14 cellular contexts compared by ENCODE assay signal in the genomic region with DNA sequence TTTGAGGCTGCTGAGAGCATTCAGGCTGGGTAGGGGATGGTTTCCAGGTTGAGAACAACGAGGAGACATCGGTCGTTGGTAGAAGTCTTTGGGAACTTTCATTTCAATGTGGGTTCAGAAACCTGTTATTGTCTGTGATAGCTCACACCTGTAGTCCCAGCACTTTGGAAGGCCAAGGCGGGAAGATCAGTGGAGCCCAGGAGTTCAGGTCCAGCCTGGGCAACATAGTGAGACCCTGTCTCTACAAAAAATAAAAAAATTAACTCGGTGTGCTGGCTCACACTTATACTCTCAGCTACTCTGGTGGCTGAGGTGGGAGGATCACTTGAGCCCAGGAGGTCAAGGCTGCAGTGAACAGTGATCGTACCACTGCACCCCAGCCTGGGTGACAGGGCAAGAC. TPM values are rescaled to one million over a fixed set of nuclear protein-coding genes. Genes with fewer than 3 reads are reported as not detected.
A peak's percentile ranks its signal among the peaks of the same experiment; 100 is the strongest.
DNase-seq lines count a peak whose midpoint lies in the region; ATAC-seq, FAIRE-seq and TF ChIP-seq lines count a peak whose summit lies in the region.
"Had no signal": no experiment of that assay in that cellular context is flagged by ENCODE, and none has a peak within 500 bp of the region (broad histone marks: within the 10 kb centered on the region; RNA-seq: fewer than 3 reads in every experiment).

No MANE protein-coding gene starts in this region.

- peaks cover 7 to 10% of the 10 kb centered on the region in 2 experiments for H3K9me3 Mint-ChIP-seq in H9
- H3K9me3 Mint-ChIP-seq in natural killer cell treated with Interleukin-12 subunit alpha and Interleukin-12 subunit beta and Interleukin-15 and Interleukin-18, amount 100 ng/mL, for 72 hours: peaks cover 4% of the 10 kb centered on the region

- TF ChIP-seq CTCF in H9 (conservative IDR thresholded peaks at IDR 0.05) (no peak), K562 (IDR thresholded peaks at IDR 0.05 in 2 of 3, conservative IDR thresholded peaks at IDR 0.05 in 1 of 3; ENCODE audit: insufficient read depth in 2 of 3, low read depth in 1 of 3, low read length in 3 of 3) (no peak)

- peaks cover 9% of the 10 kb centered on the region for H3K23me2 ChIP-seq in H9 (ENCODE audit: insufficient read length, low read depth, low read length, poor library complexity, severe bottlenecking)

- no peak for ATAC-seq in K562
- no peak for ATAC-seq in natural killer cell treated with Interleukin-12 subunit alpha and Interleukin-12 subunit beta and Interleukin-15 and Interleukin-18, amount 100 ng/mL, for 72 hours

- peaks cover 15 to 23% of the 10 kb centered on the region in 2 experiments for H3K4me1 Mint-ChIP-seq in H9
- peaks cover 28 to 30% of the 10 kb centered on the region in 2 donors for H3K4me1 Mint-ChIP-seq in natural killer cell treated with Interleukin-12 subunit alpha and Interleukin-12 subunit beta and Interleukin-15 and Interleukin-18, amount 100 ng/mL, for 72 hours (ENCODE audit: low read depth in 2 of 2)

- no peaks in the 10 kb centered on the region for H3K27me3 ChIP-seq in BLaER1 treated with 17β-estradiol and CSF1 and Interleukin-3, amounts not matched to agents 10 nM and 100 nM
- H3K27me3 ChIP-seq in H9 (ENCODE audit: insufficient read depth, low read length) (no peaks in the 10 kb centered on the region), K562 (ENCODE audit: control insufficient read depth in 2 of 2, insufficient read depth in 2 of 2, low read length in 2 of 2) (no peaks in the 10 kb centered on the region)

- H2BK20ac ChIP-seq in H9 (ENCODE audit: low read depth, low read length, poor library complexity, severe bottlenecking): no peak overlapping the region

- no peak overlapping the region for H2BK12ac ChIP-seq in H9 (ENCODE audit: insufficient read length, low read depth, low read length)

- CTCF ChIA-PET in K562 (lab: Yijun Ruan, JAX; ENCODE audit: low intra/inter-chr PET ratio): no interaction called here

- DNase-seq in H9 (no peak), K562 (ENCODE audit: extremely low read depth in 1 of 4, low spot score in 3 of 4) (no peak), NCI-H1436 (lab: John Stamatoyannopoulos, UW) (no peak), RCC 7860 (ENCODE audit: low spot score) (no peak), cerebellum (ENCODE audit: low spot score) (no peak)
- no peak for DNase-seq in natural killer cell treated with Interleukin-12 subunit alpha and Interleukin-12 subunit beta and Interleukin-15 and Interleukin-18, amount 100 ng/mL, for 72 hours (ENCODE audit: low spot score)
- DNase-seq in stimulated activated naive CD4-positive, alpha-beta T cell (lab: John Stamatoyannopoulos, UW): no peak
- DNase-seq: activated CD4-positive, alpha-beta T cell treated with anti-CD3 and anti-CD28 coated beads, Interleukin-2, amount 10 ng/mL, durations not matched to agents 24 days and 14 days; activated naive CD8-positive, alpha-beta T cell treated with anti-CD3 and anti-CD28 coated beads, Interleukin-2, amount 50 U/mL, for 24 hours; Right ventricle myocardium superior; small intestine had no signal

- peaks cover 0 to 10% (median 5%) of the 10 kb centered on the region in 11 experiments; a peak in 10 of 22 replicates for H3K36me3 ChIP-seq in BLaER1 treated with 17β-estradiol and CSF1 and Interleukin-3, amounts not matched to agents 10 nM and 100 nM
- H3K36me3 ChIP-seq in K562 (ENCODE audit: control insufficient read depth, insufficient read depth, low read length): peaks cover 14% of the 10 kb centered on the region; the same call in 2 of the 3 replicates

- H4K8ac ChIP-seq in H9 (replicated peaks; ENCODE audit: insufficient read length, low read depth, low read length): no peak overlapping the region

- H3K4ac ChIP-seq in H9 (ENCODE audit: low read depth, low read length): no peak overlapping the region

- H4K5ac ChIP-seq in H9 (ENCODE audit: insufficient read length, low read depth, low read length): no peak overlapping the region

- peak overlapping the region in 10 of 11 experiments; percentile 52 to 75 (median 60); a peak in 14 of 22 replicates for H3K4me2 ChIP-seq in BLaER1 treated with 17β-estradiol and CSF1 and Interleukin-3, amounts not matched to agents 10 nM and 100 nM
- H3K4me2 ChIP-seq in H9 (ENCODE audit: insufficient read depth, insufficient read length, low read length) (no peak overlapping the region), K562 (ENCODE audit: insufficient read depth, low read length) (peak overlapping the region; percentile 39)

- H4K91ac ChIP-seq in H9 (ENCODE audit: insufficient read length, low read depth, low read length): no peak overlapping the region

- H3K4me3 ChIP-seq in BLaER1 treated with 17β-estradiol and CSF1 and Interleukin-3, amounts not matched to agents 10 nM and 100 nM: peak overlapping the region in 1 of 10 experiments; percentile 83; a peak in 2 of 20 replicates
- no peak overlapping the region for H3K4me3 ChIP-seq in K562
- H3K4me3 ChIP-seq: mucosa of descending colon had no signal

- FAIRE-seq in K562 (lab: Jason Lieb, UNC) (no peak), RCC 7860 (lab: Jason Lieb, UNC) (no peak)
- FAIRE-seq: small intestine had no signal

- intact Hi-C loops in K562 (cut with micrococcal nuclease): loop anchor here (5.0 kb wide), 2 partner anchors 167 to 482 kb away; partner anchors contain the start of gene TM4SF19

- in situ Hi-C loops in K562 (cut with MboI): loop anchor here (25.0 kb wide), 2 partner anchors 617 to 792 kb away; partner anchors contain the start of gene MUC20

- no CpG with 5 or more reads among the region's 6 CpGs for WGBS in H9 (ENCODE audit: extremely low coverage, insufficient read length, low lambda C conversion rate)
- WGBS in K562 (ENCODE audit: insufficient coverage, low coverage, missing lambda C conversion rate): 65% methylated on average over 5 of the region's 6 CpGs

- H3K9me3 ChIP-seq in BLaER1 treated with 17β-estradiol and CSF1 and Interleukin-3, amounts not matched to agents 10 nM and 100 nM (replicated peaks in 1 of 11): peaks cover 20 to 49% (median 40%) of the 10 kb centered on the region in 11 experiments
- H3K9me3 ChIP-seq in H9 (ENCODE audit: control insufficient read depth, low read depth, low read length) (peaks cover 8% of the 10 kb centered on the region), K562 (replicated peaks; ENCODE audit: control insufficient read depth, insufficient read depth, low read depth, low read length) (peaks cover 7% of the 10 kb centered on the region)

- POLR2A ChIA-PET in K562 (lab: Yijun Ruan, JAX): interaction anchor here (0.7 to 1.9 kb wide), 3 partner anchors 8 to 262 kb away, joined by 3 to 12 read pairs (median 3); no protein-coding TSS in a partner anchor

- no peak overlapping the region for H3K56ac ChIP-seq in H9 (ENCODE audit: insufficient read length, low read depth, low read length)

- BruUV-seq in K562 (replicated peaks; lab: Mats Ljungman, UMichigan): no TSS peak

- no peak overlapping the region for H3K18ac ChIP-seq in H9 (ENCODE audit: insufficient read length, low read depth, low read length)

- TF ChIP-seq RAD21 in K562 (CRISPR knock-in tag; conservative IDR thresholded peaks at IDR 0.05 in 1 of 2, IDR thresholded peaks at IDR 0.05 in 1 of 2): no peak

- peaks cover 13 to 21% (median 19%) of the 10 kb centered on the region in 3 experiments for H3K36me3 Mint-ChIP-seq in H9 (ENCODE audit: insufficient read depth in 1 of 3, low read depth in 3 of 3)
- H3K36me3 Mint-ChIP-seq in natural killer cell treated with Interleukin-12 subunit alpha and Interleukin-12 subunit beta and Interleukin-15 and Interleukin-18, amount 100 ng/mL, for 72 hours: peaks cover 15% of the 10 kb centered on the region

- peak overlapping the region in 1 of 2 experiments; percentile 100; a peak in 3 of 5 replicates for H3K4me3 Mint-ChIP-seq in H9
- H3K4me3 Mint-ChIP-seq in natural killer cell treated with Interleukin-12 subunit alpha and Interleukin-12 subunit beta and Interleukin-15 and Interleukin-18, amount 100 ng/mL, for 72 hours: peak overlapping the region; percentile 100

- H2BK120ac ChIP-seq in H9 (ENCODE audit: low read depth, low read length, poor library complexity, severe bottlenecking): no peak overlapping the region

- no peak overlapping the region for H3K23ac ChIP-seq in H9 (ENCODE audit: insufficient read length, low read depth, low read length)

- H3K27me3 Mint-ChIP-seq in H9 (ENCODE audit: low read depth): no peaks in the 10 kb centered on the region
- H3K27me3 Mint-ChIP-seq in natural killer cell treated with Interleukin-12 subunit alpha and Interleukin-12 subunit beta and Interleukin-15 and Interleukin-18, amount 100 ng/mL, for 72 hours: no peaks in the 10 kb centered on the region
- H3K27me3 Mint-ChIP-seq: activated naive CD8-positive, alpha-beta T cell treated with anti-CD3 and anti-CD28 coated beads, Interleukin-2, amount 50 U/mL, for 24 hours had no signal

- H3K9me1 ChIP-seq in K562 (ENCODE audit: control insufficient read depth, insufficient read depth, low read length): no peaks in the 10 kb centered on the region

- H3K4me1 ChIP-seq in BLaER1 treated with 17β-estradiol and CSF1 and Interleukin-3, amounts not matched to agents 10 nM and 100 nM: peaks cover 9 to 17% (median 13%) of the 10 kb centered on the region in 10 experiments
- no peaks in the 10 kb centered on the region for H3K4me1 ChIP-seq in H9 (ENCODE audit: insufficient read depth, low read length)
- peaks cover 7 to 8% of the 10 kb centered on the region in 2 experiments; a peak in 4 of 5 replicates for H3K4me1 ChIP-seq in K562 (replicated peaks in 1 of 2; ENCODE audit: control insufficient read depth in 2 of 2, insufficient read depth in 2 of 2, low read length in 2 of 2)

- peak overlapping the region in 9 of 11 experiments; percentile 58 to 93 (median 89); a peak in 13 of 22 replicates for H3K27ac ChIP-seq in BLaER1 treated with 17β-estradiol and CSF1 and Interleukin-3, amounts not matched to agents 10 nM and 100 nM
- H3K27ac ChIP-seq in H9 (ENCODE audit: insufficient read length, low read depth, low read length) (no peak overlapping the region), K562 (ENCODE audit: extremely low read depth, low read depth, low read length) (peak overlapping the region; percentile 93; the same call in 1 of the 3 replicates)

- TF ChIP-seq POLR2A in K562 (conservative IDR thresholded peaks at IDR 0.05): no peak

- peak overlapping the region in 2 of 3 experiments; percentile 30 to 89; a peak in 3 of 7 replicates for H3K27ac Mint-ChIP-seq in H9
- H3K27ac Mint-ChIP-seq in natural killer cell treated with Interleukin-12 subunit alpha and Interleukin-12 subunit beta and Interleukin-15 and Interleukin-18, amount 100 ng/mL, for 72 hours: no peak overlapping the region

- no peak overlapping the region for H3K14ac ChIP-seq in H9 (ENCODE audit: insufficient read depth, low read length)

- TF ChIP-seq EP300 in K562 (IDR thresholded peaks at IDR 0.05; ENCODE audit: low read length): no peak

- no peak overlapping the region for H2BK15ac ChIP-seq in H9 (ENCODE audit: low read depth, low read length)

- peaks cover 27% of the 10 kb centered on the region for H3K79me2 ChIP-seq in H9 (ENCODE audit: insufficient read depth, low read length)
- H3K79me2 ChIP-seq in K562 (ENCODE audit: control insufficient read depth, insufficient read depth, low read length): peaks cover 39% of the 10 kb centered on the region

- peaks cover 18 to 38% (median 30%) of the 10 kb centered on the region in 11 experiments; a peak in 20 of 22 replicates for H4K20me1 ChIP-seq in BLaER1 treated with 17β-estradiol and CSF1 and Interleukin-3, amounts not matched to agents 10 nM and 100 nM
- no peaks in the 10 kb centered on the region for H4K20me1 ChIP-seq in H9 (ENCODE audit: control insufficient read depth, insufficient read depth, insufficient read length)
- peaks cover 13% of the 10 kb centered on the region; the same call in 1 of the 2 replicates for H4K20me1 ChIP-seq in K562 (replicated peaks; ENCODE audit: control insufficient read depth, insufficient read depth, low read length)

- no peaks in the 10 kb centered on the region for H3K79me1 ChIP-seq in H9 (ENCODE audit: insufficient read depth, low read depth, low read length, poor library complexity, severe bottlenecking)

- H2AFZ ChIP-seq in H9 (ENCODE audit: low read length) (no peak overlapping the region), K562 (ENCODE audit: low read depth, low read length) (peak overlapping the region; percentile 69; the same call in 1 of the 2 replicates)

- no peak overlapping the region for H2BK5ac ChIP-seq in H9 (ENCODE audit: insufficient read length, low read length)

- no peak overlapping the region for H2AK5ac ChIP-seq in H9 (ENCODE audit: insufficient read length, low read length)

- no peak overlapping the region for H3T11ph ChIP-seq in H9 (ENCODE audit: low read length)

- peak overlapping the region in 7 of 11 experiments; percentile 74 to 95 (median 90); a peak in 9 of 22 replicates for H3K9ac ChIP-seq in BLaER1 treated with 17β-estradiol and CSF1 and Interleukin-3, amounts not matched to agents 10 nM and 100 nM
- no peak overlapping the region for H3K9ac ChIP-seq in H9 (ENCODE audit: extremely low read depth, insufficient read length, low read length)
- H3K9ac ChIP-seq in K562 (ENCODE audit: insufficient read depth in 1 of 2, low read depth in 2 of 2, low read length in 2 of 2): no peak overlapping the region

RNA-seq across cellular contexts. Expression of gene RNF168, which starts 1.0 kb away (rescaled TPM):
- total RNA-seq in H9 (2021) (64.6 and 65.5 TPM in 2 replicates), K562 (2014; rRNA removed) (20.1 and 22.6 TPM in 2 replicates), K562 (2014; rRNA removed; fragmentation: Illumina TruSeq; extraction: Trizol) (32.1 and 34.4 TPM in 2 replicates), K562 (2015; rRNA removed; fragmentation: Illumina TruSeq; extraction: Trizol) (29.7 and 29.8 TPM in 2 replicates), K562 (2021) (29.0 and 31.8 TPM in 2 replicates), cerebellum (14.2 TPM)
- 71.2 and 77.5 TPM in 2 replicates for total RNA-seq in K562 (2011; cell fraction: chromatin; rRNA removed; ENCODE audit: low replicate concordance)
- 28.5 and 36.1 TPM in 2 replicates for total RNA-seq in K562 (2011; cell fraction: nucleolus; rRNA removed)
- 34.3 and 37.7 TPM in 2 replicates for total RNA-seq in K562 (2011; cell fraction: nucleoplasm; rRNA removed)
- polyA plus RNA-seq in K562 (2011; rRNA removed) (9.3 and 10.8 TPM in 2 replicates), K562 (2014; fragmentation: Illumina TruSeq; extraction: Trizol) (14.6 and 16.6 TPM in 2 replicates), K562 (2014; fragmentation: Nextera tagmentation; extraction: Ambion mirVana) (1 to 10 TPM; 6.0 to 8.3 TPM), K562 (2014; rRNA removed) (12.3 and 13.9 TPM in 2 replicates)
- 5.0 and 8.8 TPM in 2 replicates for polyA plus RNA-seq in K562 (2011; cell fraction: cytosol; rRNA removed)
- 11.0 and 11.1 TPM in 2 replicates for polyA plus RNA-seq in K562 (2011; cell fraction: nucleus; rRNA removed)
- 13.2 and 15.1 TPM in 2 replicates for polyA plus RNA-seq in K562 (2012)
- 37.7 and 51.3 TPM in 2 replicates for polyA minus RNA-seq in K562 (2011; rRNA and poly(A)+ RNA removed)
- 22.4 and 30.3 TPM in 2 replicates for polyA minus RNA-seq in K562 (2011; cell fraction: cytosol; rRNA and poly(A)+ RNA removed)
- 10.8 and 25.4 TPM in 2 replicates for polyA minus RNA-seq in K562 (2011; cell fraction: nucleus; rRNA and poly(A)+ RNA removed)
- 10 to 100 TPM; 22.2 to 29.9 TPM for total RNA-seq in natural killer cell treated with Interleukin-12 subunit alpha and Interleukin-12 subunit beta and Interleukin-15 and Interleukin-18, amount 100 ng/mL, for 72 hours

RNA-seq across cellular contexts. Expression of gene SMCO1, which starts 10.6 kb away (rescaled TPM):
- not detected in 2 replicates for total RNA-seq in H9 (2021)
- total RNA-seq in K562 (2011; cell fraction: chromatin; rRNA removed; ENCODE audit: low replicate concordance): 0.21 TPM in 1 of 2 replicates, not detected in the other
- total RNA-seq in K562 (2011; cell fraction: nucleolus; rRNA removed): not detected in 2 replicates
- not detected in 2 replicates for total RNA-seq in K562 (2011; cell fraction: nucleoplasm; rRNA removed)
- total RNA-seq in K562 (2014; rRNA removed): 0.05 TPM in 1 of 2 replicates, not detected in the other
- total RNA-seq in K562 (2014; rRNA removed; fragmentation: Illumina TruSeq; extraction: Trizol): 0.13 TPM in 1 of 2 replicates, not detected in the other
- not detected in 2 replicates for total RNA-seq in K562 (2015; rRNA removed; fragmentation: Illumina TruSeq; extraction: Trizol)
- total RNA-seq in K562 (2021): 0.20 TPM in 1 of 2 replicates, not detected in the other
- polyA plus RNA-seq in K562 (2011; rRNA removed): 0.05 TPM in 1 of 2 replicates, not detected in the other
- 0.04 TPM in 1 of 2 replicates, not detected in the other for polyA plus RNA-seq in K562 (2011; cell fraction: cytosol; rRNA removed)
- not detected in 2 replicates for polyA plus RNA-seq in K562 (2011; cell fraction: nucleus; rRNA removed)
- polyA plus RNA-seq in K562 (2012): 0.07 and 0.09 TPM in 2 replicates
- polyA plus RNA-seq in K562 (2014; fragmentation: Illumina TruSeq; extraction: Trizol): 0.08 and 0.10 TPM in 2 replicates
- polyA plus RNA-seq in K562 (2014; fragmentation: Nextera tagmentation; extraction: Ambion mirVana): under 1 TPM; 0.14 to 0.35 TPM
- 0.05 TPM in 1 of 2 replicates, not detected in the other for polyA plus RNA-seq in K562 (2014; rRNA removed)
- polyA minus RNA-seq in K562 (2011; rRNA and poly(A)+ RNA removed): not detected in 2 replicates
- polyA minus RNA-seq in K562 (2011; cell fraction: cytosol; rRNA and poly(A)+ RNA removed): not detected in 2 replicates
- not detected in 2 replicates for polyA minus RNA-seq in K562 (2011; cell fraction: nucleus; rRNA and poly(A)+ RNA removed)
- total RNA-seq in natural killer cell treated with Interleukin-12 subunit alpha and Interleukin-12 subunit beta and Interleukin-15 and Interleukin-18, amount 100 ng/mL, for 72 hours: not detected
- not detected for total RNA-seq in cerebellum
- total RNA-seq: activated CD4-positive, alpha-beta T cell treated with anti-CD3 and anti-CD28 coated beads, Interleukin-2, amount 10 ng/mL, durations not matched to agents 24 days and 14 days; mucosa of descending colon; NCI-H460 had no signal
- polyA plus RNA-seq: small intestine had no signal

Comparison
In these comparisons a context has a peak if more than half of its experiments do, and no peak if none do; other contexts are left out.
1. H3K9ac ChIP-seq: peak in BLaER1 treated with 17β-estradiol and CSF1 and Interleukin-3, amounts not matched to agents 10 nM and 100 nM (7 of 11); none in H9 (single experiment) and K562 (0 of 2).
2. H3K27ac Mint-ChIP-seq: peak in H9 (2 of 3); none in natural killer cell treated with Interleukin-12 subunit alpha and Interleukin-12 subunit beta and Interleukin-15 and Interleukin-18, amount 100 ng/mL, for 72 hours (0 of 2).